Comparison of ENCODE assay signal across 8 cellular contexts in genomic region chr6:143513410-143513809, GRCh38. TPM values are rescaled to one million over a fixed set of nuclear protein-coding genes. Genes with fewer than 3 reads are reported as not detected.
A peak's percentile ranks its signal among the peaks of the same experiment; 100 is the strongest.
DNase-seq lines count a peak whose midpoint lies in the region; ATAC-seq and TF ChIP-seq lines count a peak whose summit lies in the region.

No MANE protein-coding gene starts in this region.

- peak overlapping the region; percentile 58 for H3K4me3 Mint-ChIP-seq in activated T-helper 17 cell treated with anti-CD3 and anti-CD28 coated beads, Interleukin-2, amount 50 U/mL, for 72 hours

- intact Hi-C loops in lower lobe of right lung (cut with DNase I) = no loop called here

- CTCF ChIA-PET in BJ (lab: Yijun Ruan, JAX) = interaction anchor here (0.7 to 1.9 kb wide), 10 partner anchors 9 to 500 kb away, joined by 3 to 9 read pairs (median 3); partner anchors contain the start of gene ADAT2

- peaks cover 31% of the 10 kb centered on the region for H3K4me1 ChIP-seq in lower lobe of right lung

- H3K36me3 ChIP-seq in BJ (ENCODE audit: control insufficient read depth, insufficient read depth, low read length) (no peaks in the 10 kb centered on the region), lower lobe of right lung (no peaks in the 10 kb centered on the region)

- H3K9me3 Mint-ChIP-seq in activated T-helper 17 cell treated with anti-CD3 and anti-CD28 coated beads, Interleukin-2, amount 50 U/mL, for 72 hours = no peaks in the 10 kb centered on the region

- TF ChIP-seq CTCF in BJ (IDR thresholded peaks at IDR 0.05; ENCODE audit: insufficient read depth, low read depth, low read length) (peak; percentile 42; the same call in 1 of the 2 replicates), GM20000 (IDR thresholded peaks at IDR 0.05; ENCODE audit: extremely low read depth, missing control alignments) (peak; percentile 75), lower lobe of right lung (IDR thresholded peaks at IDR 0.05) (peak; percentile 48)

- no peak for ATAC-seq in activated T-helper 17 cell treated with anti-CD3 and anti-CD28 coated beads, Interleukin-2, amount 50 U/mL, for 72 hours (replicated peaks)
- ATAC-seq in lower lobe of right lung (peak; percentile 29 to 32), HG03439 (IDR thresholded peaks at IDR 0.05; ENCODE audit: unreplicated experiment) (no peak), GM21737 (IDR thresholded peaks at IDR 0.05; ENCODE audit: unreplicated experiment) (no peak)

- no peaks in the 10 kb centered on the region for H3K36me3 Mint-ChIP-seq in activated T-helper 17 cell treated with anti-CD3 and anti-CD28 coated beads, Interleukin-2, amount 50 U/mL, for 72 hours (ENCODE audit: low read depth)

- peak overlapping the region; percentile 37 for H3K27ac Mint-ChIP-seq in activated T-helper 17 cell treated with anti-CD3 and anti-CD28 coated beads, Interleukin-2, amount 50 U/mL, for 72 hours

- peaks cover 17% of the 10 kb centered on the region for H3K4me1 Mint-ChIP-seq in activated T-helper 17 cell treated with anti-CD3 and anti-CD28 coated beads, Interleukin-2, amount 50 U/mL, for 72 hours

- H3K4me3 ChIP-seq in BJ (ENCODE audit: low read depth, low read length) (no peak overlapping the region), lower lobe of right lung (no peak overlapping the region)

- POLR2A ChIA-PET in BJ (lab: Charles Lee) = no interaction called here

- DNase-seq in BJ (ENCODE audit: low read depth) (no peak), GM20000 (ENCODE audit: low spot score) (peak; percentile 72), NCI-H510A (lab: John Stamatoyannopoulos, UW) (peak; percentile 27), lower lobe of right lung (peak; percentile 60), NCI-H1694 treated with DMSO at 0.1 percent for 48 hours (lab: John Stamatoyannopoulos, UW) (no peak)

- H3K27me3 ChIP-seq in BJ (ENCODE audit: control insufficient read depth, insufficient read depth, low read length) = peaks cover 9% of the 10 kb centered on the region
- H3K27me3 ChIP-seq in lower lobe of right lung (ENCODE audit: low read depth) = no peaks in the 10 kb centered on the region

- H3K9me3 ChIP-seq in lower lobe of right lung = no peaks in the 10 kb centered on the region

- no peaks in the 10 kb centered on the region for H3K27me3 Mint-ChIP-seq in activated T-helper 17 cell treated with anti-CD3 and anti-CD28 coated beads, Interleukin-2, amount 50 U/mL, for 72 hours

- H3K27ac ChIP-seq in lower lobe of right lung = no peak overlapping the region

RNA-seq across cellular contexts. Expression of gene FUCA2, which starts 1.9 kb away (rescaled TPM):
- 37.1 and 47.7 TPM in 2 replicates for polyA plus RNA-seq in BJ (2011; rRNA removed)
- 10.3 and 14.3 TPM in 2 replicates for polyA minus RNA-seq in BJ (2011; rRNA and poly(A)+ RNA removed)
- total RNA-seq in activated T-helper 17 cell treated with anti-CD3 and anti-CD28 coated beads, Interleukin-2, amount 50 U/mL, for 72 hours = 10 to 100 TPM; 19.3 to 32.7 TPM
- total RNA-seq in lower lobe of right lung = 53.1 TPM

Comparison
In these comparisons a context has a peak if more than half of its experiments do, and no peak if none do; other contexts are left out.
1. DNase-seq: peak in GM20000 (single experiment), NCI-H510A (single experiment) and lower lobe of right lung (single experiment); none in BJ (single experiment) and NCI-H1694 treated with DMSO at 0.1 percent for 48 hours (single experiment).
2. ATAC-seq: peak in lower lobe of right lung (2 of 2); none in activated T-helper 17 cell treated with anti-CD3 and anti-CD28 coated beads, Interleukin-2, amount 50 U/mL, for 72 hours (single experiment), HG03439 (single experiment) and GM21737 (single experiment).
3. Peak in every context shown above with its lines, with median percentiles within 50 percentile points of each other: CTCF ChIP-seq.